In genomic region chr19:47058621-47059020, GRCh38 we compare ENCODE assay signal across 1 cellular context.
TF ChIP-seq lines count a peak whose summit lies in the region.

No MANE protein-coding gene starts in this region.

TF ChIP-seq in K562, 482 proteins besides CTCF, POLR2A, EP300 and RAD21 (continues in another document):
- TF ChIP-seq KAT8 (IDR thresholded peaks at IDR 0.05; ENCODE audit: low read depth) (no peak), CBX3 (IDR thresholded peaks at IDR 0.05; ENCODE audit: borderline replicate concordance in 1 of 2, low read length in 2 of 2) (no peak), KAT2B (IDR thresholded peaks at IDR 0.05; ENCODE audit: low read depth, low read length) (no peak), ZNF274 (IDR thresholded peaks at IDR 0.05; ENCODE audit: borderline replicate concordance, low read depth, low read length) (no peak), BRD9 (IDR thresholded peaks at IDR 0.05; ENCODE audit: low read depth, partially characterized antibody) (no peak), ZNF444 (CRISPR knock-in tag; IDR thresholded peaks at IDR 0.05) (no peak), ESRRA (IDR thresholded peaks at IDR 0.05; ENCODE audit: borderline replicate concordance, low read depth) (peak; percentile 85), BRD4 (IDR thresholded peaks at IDR 0.05) (no peak), TEAD2 (tag; IDR thresholded peaks at IDR 0.05) (no peak), ZFP30 (CRISPR knock-in tag; IDR thresholded peaks at IDR 0.05; ENCODE audit: borderline replicate concordance) (no peak), ZNF79 (CRISPR knock-in tag; IDR thresholded peaks at IDR 0.05; ENCODE audit: low read depth) (no peak), ZNF766 (CRISPR knock-in tag; conservative IDR thresholded peaks at IDR 0.05) (no peak), GATAD2B (IDR thresholded peaks at IDR 0.05; ENCODE audit: borderline replicate concordance) (no peak), ZNF212 (CRISPR knock-in tag; IDR thresholded peaks at IDR 0.05) (no peak), ETV1 (tag; conservative IDR thresholded peaks at IDR 0.05; ENCODE audit: low read depth) (no peak), RCOR1 (IDR thresholded peaks at IDR 0.05; ENCODE audit: borderline replicate concordance in 1 of 2, low read depth in 2 of 2, low read length in 2 of 2) (peak in 1 of 2 experiments; percentile 47; a peak in 1 of 4 replicates), EGR1 (conservative IDR thresholded peaks at IDR 0.05) (no peak), CXXC5 (CRISPR knock-in tag; IDR thresholded peaks at IDR 0.05) (no peak), THAP12 (CRISPR knock-in tag; IDR thresholded peaks at IDR 0.05) (no peak), SOX6 (IDR thresholded peaks at IDR 0.05) (peak; percentile 65; the same call in 1 of the 2 replicates), MLX (CRISPR knock-in tag; conservative IDR thresholded peaks at IDR 0.05) (no peak), SMARCE1 (IDR thresholded peaks at IDR 0.05) (0 out of 2 replicates have a peak, but pooled peaks have one; percentile 25), TEAD1 (CRISPR knock-in tag; IDR thresholded peaks at IDR 0.05) (peak in 1 of 2 experiments; percentile 52; a peak in 1 of 4 replicates), MAFG (tag; conservative IDR thresholded peaks at IDR 0.05) (no peak), ZBTB9 (CRISPR knock-in tag; IDR thresholded peaks at IDR 0.05) (no peak), BCLAF1 (IDR thresholded peaks at IDR 0.05; ENCODE audit: borderline replicate concordance in 1 of 2, control insufficient read depth in 1 of 2, low read depth in 2 of 2, low read length in 1 of 2) (no peak), ZNF318 (IDR thresholded peaks at IDR 0.05; ENCODE audit: borderline replicate concordance in 1 of 2, low read depth in 1 of 2) (no peak), CC2D1A (IDR thresholded peaks at IDR 0.05) (no peak), ZZZ3 (IDR thresholded peaks at IDR 0.05) (no peak), KLF1 (tag; IDR thresholded peaks at IDR 0.05) (0 out of 2 replicates have a peak, but pooled peaks have one; percentile 23), ZNF778 (CRISPR knock-in tag; IDR thresholded peaks at IDR 0.05) (no peak), FOXA3 (CRISPR knock-in tag; conservative IDR thresholded peaks at IDR 0.05 in 1 of 2, IDR thresholded peaks at IDR 0.05 in 1 of 2) (no peak)
- TF ChIP-seq, protein P1, sequence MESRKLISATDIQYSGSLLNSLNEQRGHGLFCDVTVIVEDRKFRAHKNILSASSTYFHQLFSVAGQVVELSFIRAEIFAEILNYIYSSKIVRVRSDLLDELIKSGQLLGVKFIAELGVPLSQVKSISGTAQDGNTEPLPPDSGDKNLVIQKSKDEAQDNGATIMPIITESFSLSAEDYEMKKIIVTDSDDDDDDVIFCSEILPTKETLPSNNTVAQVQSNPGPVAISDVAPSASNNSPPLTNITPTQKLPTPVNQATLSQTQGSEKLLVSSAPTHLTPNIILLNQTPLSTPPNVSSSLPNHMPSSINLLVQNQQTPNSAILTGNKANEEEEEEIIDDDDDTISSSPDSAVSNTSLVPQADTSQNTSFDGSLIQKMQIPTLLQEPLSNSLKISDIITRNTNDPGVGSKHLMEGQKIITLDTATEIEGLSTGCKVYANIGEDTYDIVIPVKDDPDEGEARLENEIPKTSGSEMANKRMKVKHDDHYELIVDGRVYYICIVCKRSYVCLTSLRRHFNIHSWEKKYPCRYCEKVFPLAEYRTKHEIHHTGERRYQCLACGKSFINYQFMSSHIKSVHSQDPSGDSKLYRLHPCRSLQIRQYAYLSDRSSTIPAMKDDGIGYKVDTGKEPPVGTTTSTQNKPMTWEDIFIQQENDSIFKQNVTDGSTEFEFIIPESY (CRISPR knock-in tag; IDR thresholded peaks at IDR 0.05): 0 out of 2 replicates have a peak, but pooled peaks have one; percentile 9
- TF ChIP-seq, protein P2, sequence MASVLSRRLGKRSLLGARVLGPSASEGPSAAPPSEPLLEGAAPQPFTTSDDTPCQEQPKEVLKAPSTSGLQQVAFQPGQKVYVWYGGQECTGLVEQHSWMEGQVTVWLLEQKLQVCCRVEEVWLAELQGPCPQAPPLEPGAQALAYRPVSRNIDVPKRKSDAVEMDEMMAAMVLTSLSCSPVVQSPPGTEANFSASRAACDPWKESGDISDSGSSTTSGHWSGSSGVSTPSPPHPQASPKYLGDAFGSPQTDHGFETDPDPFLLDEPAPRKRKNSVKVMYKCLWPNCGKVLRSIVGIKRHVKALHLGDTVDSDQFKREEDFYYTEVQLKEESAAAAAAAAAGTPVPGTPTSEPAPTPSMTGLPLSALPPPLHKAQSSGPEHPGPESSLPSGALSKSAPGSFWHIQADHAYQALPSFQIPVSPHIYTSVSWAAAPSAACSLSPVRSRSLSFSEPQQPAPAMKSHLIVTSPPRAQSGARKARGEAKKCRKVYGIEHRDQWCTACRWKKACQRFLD (CRISPR knock-in tag; IDR thresholded peaks at IDR 0.05): no peak
- TF ChIP-seq, protein P3, sequence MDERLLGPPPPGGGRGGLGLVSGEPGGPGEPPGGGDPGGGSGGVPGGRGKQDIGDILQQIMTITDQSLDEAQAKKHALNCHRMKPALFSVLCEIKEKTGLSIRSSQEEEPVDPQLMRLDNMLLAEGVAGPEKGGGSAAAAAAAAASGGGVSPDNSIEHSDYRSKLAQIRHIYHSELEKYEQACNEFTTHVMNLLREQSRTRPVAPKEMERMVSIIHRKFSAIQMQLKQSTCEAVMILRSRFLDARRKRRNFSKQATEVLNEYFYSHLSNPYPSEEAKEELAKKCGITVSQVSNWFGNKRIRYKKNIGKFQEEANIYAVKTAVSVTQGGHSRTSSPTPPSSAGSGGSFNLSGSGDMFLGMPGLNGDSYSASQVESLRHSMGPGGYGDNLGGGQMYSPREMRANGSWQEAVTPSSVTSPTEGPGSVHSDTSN (CRISPR knock-in tag; IDR thresholded peaks at IDR 0.05; ENCODE audit: low read depth): no peak
- TF ChIP-seq, protein P3 (tag; conservative IDR thresholded peaks at IDR 0.05; ENCODE audit: low read depth): no peak
- TF ChIP-seq, protein P4, sequence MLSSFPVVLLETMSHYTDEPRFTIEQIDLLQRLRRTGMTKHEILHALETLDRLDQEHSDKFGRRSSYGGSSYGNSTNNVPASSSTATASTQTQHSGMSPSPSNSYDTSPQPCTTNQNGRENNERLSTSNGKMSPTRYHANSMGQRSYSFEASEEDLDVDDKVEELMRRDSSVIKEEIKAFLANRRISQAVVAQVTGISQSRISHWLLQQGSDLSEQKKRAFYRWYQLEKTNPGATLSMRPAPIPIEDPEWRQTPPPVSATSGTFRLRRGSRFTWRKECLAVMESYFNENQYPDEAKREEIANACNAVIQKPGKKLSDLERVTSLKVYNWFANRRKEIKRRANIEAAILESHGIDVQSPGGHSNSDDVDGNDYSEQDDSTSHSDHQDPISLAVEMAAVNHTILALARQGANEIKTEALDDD (IDR thresholded peaks at IDR 0.05): 0 out of 2 replicates have a peak, but pooled peaks have one; percentile 17
